Comparison of ENCODE assay signal across 10 cellular contexts in genomic region chrX:101357166-101357795, GRCh38. TPM values are rescaled to one million over a fixed set of nuclear protein-coding genes. Genes with fewer than 3 reads are reported as not detected.
DNase-seq lines count a peak whose midpoint lies in the region; ATAC-seq, FAIRE-seq and TF ChIP-seq lines count a peak whose summit lies in the region.
"Had no signal": no experiment of that assay in that cellular context is flagged by ENCODE, and none has a peak within 500 bp of the region (broad histone marks: within the 10 kb centered on the region; RNA-seq: fewer than 3 reads in every experiment).

No MANE protein-coding gene starts in this region.

- TF ChIP-seq CTCF in D721Med (IDR thresholded peaks at IDR 0.05; ENCODE audit: insufficient read depth, missing control alignments) (peak; percentile 12), HFF-Myc (IDR thresholded peaks at IDR 0.05; ENCODE audit: low read depth, low read length, missing control alignments) (peak; percentile 17), WTC11 (IDR thresholded peaks at IDR 0.05) (no peak), mesothelial cell of epicardium (IDR thresholded peaks at IDR 0.05; ENCODE audit: unreplicated experiment) (peak; percentile 61), omental fat pad (IDR thresholded peaks at IDR 0.05) (no peak)

- no peaks in the 10 kb centered on the region for H3K9me3 Mint-ChIP-seq in WTC11
- H3K9me3 Mint-ChIP-seq in mesothelial cell of epicardium: peaks cover 15% of the 10 kb centered on the region

- CTCF ChIA-PET in WTC11 (lab: Charles Lee): interaction anchor here (0.6 kb wide), 1 partner anchor 1910 kb away, joined by 3 read pairs; no protein-coding TSS in a partner anchor

- H3K4me3 ChIP-seq in HFF-Myc (replicated peaks; ENCODE audit: low read depth, low read length): no peak overlapping the region

- H3K27me3 Mint-ChIP-seq in WTC11 (ENCODE audit: low read depth): no peaks in the 10 kb centered on the region
- no peaks in the 10 kb centered on the region for H3K27me3 Mint-ChIP-seq in mesothelial cell of epicardium (ENCODE audit: low read depth)

- peak; percentile 78 for ATAC-seq in WTC11
- no peak for ATAC-seq in GM18873 (IDR thresholded peaks at IDR 0.05; ENCODE audit: low FRiP score, unreplicated experiment)
- ATAC-seq in omental fat pad (ENCODE audit: low FRiP score): no peak

- H3K4me1 Mint-ChIP-seq in WTC11 (no peaks in the 10 kb centered on the region), mesothelial cell of epicardium (no peaks in the 10 kb centered on the region)

- POLR2A ChIA-PET in WTC11 (lab: Charles Lee): interaction anchor here (0.6 kb wide), 1 partner anchor 39 kb away, joined by 5 read pairs; no protein-coding TSS in a partner anchor

- H3K27ac Mint-ChIP-seq in WTC11 (no peak overlapping the region), mesothelial cell of epicardium (no peak overlapping the region)

- no peak for DNase-seq in D721Med (ENCODE audit: insufficient read length, low spot score)
- no peak for DNase-seq in HFF-Myc (ENCODE audit: extremely low read depth, low read depth)
- no peak for DNase-seq in WTC11 (ENCODE audit: low spot score)
- DNase-seq in mesothelial cell of epicardium (ENCODE audit: low spot score in 2 of 2, unreplicated experiment in 2 of 2): no peak
- no peak for DNase-seq in anterior cingulate cortex (lab: John Stamatoyannopoulos, UW)
- no peak for DNase-seq in omental fat pad (ENCODE audit: low spot score)
- no peak for DNase-seq in NCI-H526 treated with DMSO at 0.1 percent for 48 hours (lab: John Stamatoyannopoulos, UW)
- DNase-seq: activated CD8-positive, alpha-beta memory T cell treated with anti-CD3 and anti-CD28 coated beads for 24 hours; midbrain had no signal

- H3K36me3 Mint-ChIP-seq in WTC11 (no peaks in the 10 kb centered on the region), mesothelial cell of epicardium (no peaks in the 10 kb centered on the region)

- FAIRE-seq in D721Med (lab: Jason Lieb, UNC): no peak

- H3K4me3 Mint-ChIP-seq in WTC11 (no peak overlapping the region), mesothelial cell of epicardium (no peak overlapping the region)

TF ChIP-seq in WTC11, 78 proteins besides CTCF, POLR2A, EP300 and RAD21:
- TF ChIP-seq ZNF671 (CRISPR knock-in tag; IDR thresholded peaks at IDR 0.05) (no peak), RORB (CRISPR knock-in tag; IDR thresholded peaks at IDR 0.05) (no peak), ATF6 (CRISPR knock-in tag; IDR thresholded peaks at IDR 0.05) (no peak), ZNF121 (CRISPR knock-in tag; IDR thresholded peaks at IDR 0.05) (no peak)

RNA-seq across cellular contexts. Expression of gene TIMM8A, which starts 8.7 kb away (rescaled TPM):
- total RNA-seq in WTC11 (2021) (25.6 to 31.8 TPM (median 28.9 TPM) in 3 replicates), mesothelial cell of epicardium (12.2 to 16.7 TPM (median 14.3 TPM) in 3 replicates), omental fat pad (10 to 100 TPM in 1 of 4 donors, 1 to 10 TPM in 3; 4.3 to 16.3 (median 5.5) TPM)

RNA-seq across cellular contexts. Expression of gene BTK, which starts 28.7 kb away (rescaled TPM):
- total RNA-seq in WTC11 (2021) (0.66 to 1.1 TPM (median 0.74 TPM) in 3 replicates), mesothelial cell of epicardium (0.07 to 0.42 TPM (median 0.20 TPM) in 3 replicates), omental fat pad (10 to 100 TPM in 3 of 4 donors, 1 to 10 TPM in 1; 7.7 to 18.7 (median 12.4) TPM)

RNA-seq across cellular contexts. Expression of gene RPL36A, which starts 33.5 kb away (rescaled TPM):
- total RNA-seq in WTC11 (2021) (320 to 429 TPM (median 409 TPM) in 3 replicates), mesothelial cell of epicardium (298 to 311 TPM (median 303 TPM) in 3 replicates), omental fat pad (100 to 1,000 TPM; 739 to 914 (median 804) TPM)

RNA-seq across cellular contexts. Expression of gene GLA, which starts 50.4 kb away (rescaled TPM):
- total RNA-seq in WTC11 (2021) (39.4 to 44.9 TPM (median 44.7 TPM) in 3 replicates), mesothelial cell of epicardium (23.8 to 25.0 TPM (median 24.2 TPM) in 3 replicates), omental fat pad (100 to 1,000 TPM in 1 of 4 donors, 10 to 100 TPM in 3; 26.4 to 101 (median 49.7) TPM)

RNA-seq across cellular contexts. Expression of gene HNRNPH2, which starts 50.7 kb away (rescaled TPM):
- total RNA-seq in WTC11 (2021) (61.2 to 70.9 TPM (median 65.8 TPM) in 3 replicates), mesothelial cell of epicardium (60.8 to 63.0 TPM (median 61.6 TPM) in 3 replicates), omental fat pad (10 to 100 TPM; 49.3 to 60.8 (median 55.1) TPM)

Comparison
In these comparisons a context has a peak if more than half of its experiments do, and no peak if none do; other contexts are left out.
1. CTCF ChIP-seq: peak in D721Med (single experiment), HFF-Myc (single experiment) and mesothelial cell of epicardium (single experiment); none in WTC11 (single experiment) and omental fat pad (0 of 3).